10 cellular contexts compared by ENCODE assay signal in genomic region chr5:52840286-52841050, GRCh38. TPM values are rescaled to one million over a fixed set of nuclear protein-coding genes. Genes with fewer than 3 reads are reported as not detected.
A peak's percentile ranks its signal among the peaks of the same experiment; 100 is the strongest.
DNase-seq lines count a peak whose midpoint lies in the region; ATAC-seq and TF ChIP-seq lines count a peak whose summit lies in the region.
"Had no signal": no experiment of that assay in that cellular context is flagged by ENCODE, and none has a peak within 500 bp of the region (broad histone marks: within the 10 kb centered on the region; RNA-seq: fewer than 3 reads in every experiment).

No MANE protein-coding gene starts in this region.

- H3K36me3 ChIP-seq in SK-N-SH (replicated peaks in 1 of 2; ENCODE audit: control insufficient read depth in 1 of 2, insufficient read depth in 2 of 2, low read length in 1 of 2), result no peaks in the 10 kb centered on the region
- H3K36me3 ChIP-seq in uterus, result no peaks in the 10 kb centered on the region

- no peaks in the 10 kb centered on the region; the same call in 1 of the 2 replicates for H3K79me2 ChIP-seq in SK-N-SH (ENCODE audit: insufficient read depth)

- peak; percentile 4 for DNase-seq in SK-N-SH
- DNase-seq in dermis microvascular lymphatic vessel endothelial cell (ENCODE audit: low read depth in 2 of 2), result peak; percentile 82 to 88
- peak; percentile 20 for DNase-seq in mucosa of gallbladder (ENCODE audit: low spot score)
- peak; percentile 31 to 53 for DNase-seq in uterus
- no peak for DNase-seq in KG1 (lab: John Stamatoyannopoulos, UW)
- DNase-seq in LoVo (ENCODE audit: low spot score), result no peak
- DNase-seq: naive thymus-derived CD8-positive, alpha-beta T cell; NCI-H2171 treated with DMSO at 0.1 percent for 48 hours had no signal

- H3K9me2 ChIP-seq in SK-N-SH, result no peaks in the 10 kb centered on the region

- no peak for TF ChIP-seq RAD21 in SK-N-SH (IDR thresholded peaks at IDR 0.05; ENCODE audit: low read length)

- H3F3A ChIP-seq in SK-N-SH (replicated peaks; ENCODE audit: insufficient read depth), result peaks cover 12% of the 10 kb centered on the region

- H3K9me3 ChIP-seq in SK-N-SH (no peaks in the 10 kb centered on the region), uterus (no peaks in the 10 kb centered on the region)

- no peak for TF ChIP-seq CTCF in SK-N-SH (IDR thresholded peaks at IDR 0.05)
- TF ChIP-seq CTCF in uterus (IDR thresholded peaks at IDR 0.05), result no peak

- intact Hi-C loops in uterus (cut with DNase I; ENCODE audit: low total_unique reads), result no loop called here

- CTCF ChIA-PET in SK-N-SH (lab: Yijun Ruan, JAX), result interaction anchor here (0.7 to 2.1 kb wide), 4 partner anchors 12 to 77 kb away, joined by 3 to 11 read pairs (median 4); no protein-coding TSS in a partner anchor

- TF ChIP-seq EP300 in SK-N-SH (IDR thresholded peaks at IDR 0.05; ENCODE audit: borderline replicate concordance in 1 of 2, low read depth in 1 of 2, low read length in 1 of 2), result no peak

- H4K20me1 ChIP-seq in SK-N-SH (ENCODE audit: insufficient read depth), result no peaks in the 10 kb centered on the region

- POLR2A ChIA-PET in SK-N-SH (lab: Yijun Ruan, JAX), result no interaction called here

- peaks cover 5 to 12% of the 10 kb centered on the region in 2 experiments; a peak in 3 of 4 replicates for H3K4me1 ChIP-seq in SK-N-SH (ENCODE audit: control insufficient read depth in 1 of 2, insufficient read depth in 2 of 2, low read depth in 1 of 2, low read length in 1 of 2)
- peaks cover 5 to 19% of the 10 kb centered on the region in 2 donors for H3K4me1 ChIP-seq in uterus

- no peak overlapping the region for H3K4me2 ChIP-seq in SK-N-SH

- H3K9ac ChIP-seq in SK-N-SH, result no peak overlapping the region

- H3K27me3 ChIP-seq in SK-N-SH (ENCODE audit: insufficient read depth), result no peaks in the 10 kb centered on the region
- no peaks in the 10 kb centered on the region for H3K27me3 ChIP-seq in uterus

- WGBS in SK-N-SH (ENCODE audit: low lambda C conversion rate), result 71% methylated on average over 8 of the region's 8 CpGs

- no peak for ATAC-seq in SK-N-SH treated with all-trans-retinoic acid at 6 μM for 48 hours
- no peak for ATAC-seq in HG02885 (IDR thresholded peaks at IDR 0.05; ENCODE audit: poor library complexity, unreplicated experiment)
- ATAC-seq: naive thymus-derived CD8-positive, alpha-beta T cell had no signal

- H2AFZ ChIP-seq in SK-N-SH (ENCODE audit: low read depth), result no peak overlapping the region

- H3K27ac ChIP-seq in SK-N-SH (ENCODE audit: low read depth in 2 of 2, low read length in 1 of 2), result no peak overlapping the region; a peak in 1 of 4 replicates
- peak overlapping the region; percentile 79 to 94 for H3K27ac ChIP-seq in uterus

- no peak for TF ChIP-seq POLR2A in uterus (IDR thresholded peaks at IDR 0.05)

- H3K4me3 ChIP-seq in SK-N-SH (ENCODE audit: low read depth in 2 of 2, low read length in 1 of 2) (no peak overlapping the region), uterus (no peak overlapping the region)

TF ChIP-seq in SK-N-SH, 30 proteins besides CTCF, POLR2A, EP300 and RAD21:
- peak; percentile 56; the same call in 1 of the 2 replicates for TF ChIP-seq MXI1 (IDR thresholded peaks at IDR 0.05; ENCODE audit: low read depth, low read length)
- no peak for TF ChIP-seq CHD2 (IDR thresholded peaks at IDR 0.05; ENCODE audit: low read length, partially characterized antibody)
- no peak for TF ChIP-seq SMC3 (IDR thresholded peaks at IDR 0.05; ENCODE audit: low read depth, low read length)
- no peak for TF ChIP-seq TCF12 (IDR thresholded peaks at IDR 0.05)
- TF ChIP-seq MEF2A (IDR thresholded peaks at IDR 0.05; ENCODE audit: borderline replicate concordance, low read depth), result no peak
- TF ChIP-seq TEAD4 (IDR thresholded peaks at IDR 0.05; ENCODE audit: borderline replicate concordance, insufficient read depth), result no peak
- TF ChIP-seq EZH2phosphoT487 (IDR thresholded peaks at IDR 0.05; ENCODE audit: borderline replicate concordance, low read depth), result no peak
- no peak for TF ChIP-seq POLR2AphosphoS5 (IDR thresholded peaks at IDR 0.05; ENCODE audit: low read depth, low read length)

TF ChIP-seq in SK-N-SH treated with all-trans-retinoic acid at 6 μM for 48 hours, 23 proteins besides CTCF, POLR2A, EP300 and RAD21:
- TF ChIP-seq, protein P1, sequence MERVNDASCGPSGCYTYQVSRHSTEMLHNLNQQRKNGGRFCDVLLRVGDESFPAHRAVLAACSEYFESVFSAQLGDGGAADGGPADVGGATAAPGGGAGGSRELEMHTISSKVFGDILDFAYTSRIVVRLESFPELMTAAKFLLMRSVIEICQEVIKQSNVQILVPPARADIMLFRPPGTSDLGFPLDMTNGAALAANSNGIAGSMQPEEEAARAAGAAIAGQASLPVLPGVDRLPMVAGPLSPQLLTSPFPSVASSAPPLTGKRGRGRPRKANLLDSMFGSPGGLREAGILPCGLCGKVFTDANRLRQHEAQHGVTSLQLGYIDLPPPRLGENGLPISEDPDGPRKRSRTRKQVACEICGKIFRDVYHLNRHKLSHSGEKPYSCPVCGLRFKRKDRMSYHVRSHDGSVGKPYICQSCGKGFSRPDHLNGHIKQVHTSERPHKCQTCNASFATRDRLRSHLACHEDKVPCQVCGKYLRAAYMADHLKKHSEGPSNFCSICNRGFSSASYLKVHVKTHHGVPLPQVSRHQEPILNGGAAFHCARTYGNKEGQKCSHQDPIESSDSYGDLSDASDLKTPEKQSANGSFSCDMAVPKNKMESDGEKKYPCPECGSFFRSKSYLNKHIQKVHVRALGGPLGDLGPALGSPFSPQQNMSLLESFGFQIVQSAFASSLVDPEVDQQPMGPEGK (CRISPR knock-in tag; IDR thresholded peaks at IDR 0.05; ENCODE audit: borderline replicate concordance), result no peak
- no peak for TF ChIP-seq OSR1 (CRISPR knock-in tag; IDR thresholded peaks at IDR 0.05)
- TF ChIP-seq RARB (CRISPR knock-in tag; IDR thresholded peaks at IDR 0.05), result no peak
- TF ChIP-seq POU6F1 (CRISPR knock-in tag; IDR thresholded peaks at IDR 0.05; ENCODE audit: borderline replicate concordance, low read depth), result no peak
- no peak for TF ChIP-seq ZC3H10 (CRISPR knock-in tag; IDR thresholded peaks at IDR 0.05)
- TF ChIP-seq, protein P2, sequence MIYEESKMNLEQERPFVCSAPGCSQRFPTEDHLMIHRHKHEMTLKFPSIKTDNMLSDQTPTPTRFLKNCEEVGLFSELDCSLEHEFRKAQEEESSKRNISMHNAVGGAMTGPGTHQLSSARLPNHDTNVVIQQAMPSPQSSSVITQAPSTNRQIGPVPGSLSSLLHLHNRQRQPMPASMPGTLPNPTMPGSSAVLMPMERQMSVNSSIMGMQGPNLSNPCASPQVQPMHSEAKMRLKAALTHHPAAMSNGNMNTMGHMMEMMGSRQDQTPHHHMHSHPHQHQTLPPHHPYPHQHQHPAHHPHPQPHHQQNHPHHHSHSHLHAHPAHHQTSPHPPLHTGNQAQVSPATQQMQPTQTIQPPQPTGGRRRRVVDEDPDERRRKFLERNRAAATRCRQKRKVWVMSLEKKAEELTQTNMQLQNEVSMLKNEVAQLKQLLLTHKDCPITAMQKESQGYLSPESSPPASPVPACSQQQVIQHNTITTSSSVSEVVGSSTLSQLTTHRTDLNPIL (CRISPR knock-in tag; IDR thresholded peaks at IDR 0.05; ENCODE audit: low read depth), result no peak
- TF ChIP-seq BACH2 (CRISPR knock-in tag; IDR thresholded peaks at IDR 0.05; ENCODE audit: borderline replicate concordance), result no peak
- TF ChIP-seq TOX (CRISPR knock-in tag; IDR thresholded peaks at IDR 0.05; ENCODE audit: borderline replicate concordance), result no peak
- TF ChIP-seq, protein P3, sequence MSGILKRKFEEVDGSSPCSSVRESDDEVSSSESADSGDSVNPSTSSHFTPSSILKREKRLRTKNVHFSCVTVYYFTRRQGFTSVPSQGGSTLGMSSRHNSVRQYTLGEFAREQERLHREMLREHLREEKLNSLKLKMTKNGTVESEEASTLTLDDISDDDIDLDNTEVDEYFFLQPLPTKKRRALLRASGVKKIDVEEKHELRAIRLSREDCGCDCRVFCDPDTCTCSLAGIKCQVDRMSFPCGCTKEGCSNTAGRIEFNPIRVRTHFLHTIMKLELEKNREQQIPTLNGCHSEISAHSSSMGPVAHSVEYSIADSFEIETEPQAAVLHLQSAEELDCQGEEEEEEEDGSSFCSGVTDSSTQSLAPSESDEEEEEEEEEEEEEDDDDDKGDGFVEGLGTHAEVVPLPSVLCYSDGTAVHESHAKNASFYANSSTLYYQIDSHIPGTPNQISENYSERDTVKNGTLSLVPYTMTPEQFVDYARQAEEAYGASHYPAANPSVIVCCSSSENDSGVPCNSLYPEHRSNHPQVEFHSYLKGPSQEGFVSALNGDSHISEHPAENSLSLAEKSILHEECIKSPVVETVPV (CRISPR knock-in tag; IDR thresholded peaks at IDR 0.05), result no peak
- no peak for TF ChIP-seq ZNF565 (CRISPR knock-in tag; conservative IDR thresholded peaks at IDR 0.05; ENCODE audit: low read depth)
- no peak for TF ChIP-seq ISL1 (CRISPR knock-in tag; IDR thresholded peaks at IDR 0.05)
- no peak for TF ChIP-seq TCF4 (CRISPR knock-in tag; IDR thresholded peaks at IDR 0.05; ENCODE audit: borderline replicate concordance)
- no peak for TF ChIP-seq ZFP3 (CRISPR knock-in tag; IDR thresholded peaks at IDR 0.05)
- TF ChIP-seq ARNTL (CRISPR knock-in tag; IDR thresholded peaks at IDR 0.05; ENCODE audit: borderline replicate concordance, low read depth), result no peak

RNA-seq across cellular contexts. Expression of gene ITGA1, which starts 52.8 kb away (rescaled TPM):
- 7.7 and 9.9 TPM in 2 replicates for polyA plus RNA-seq in SK-N-SH (2012; rRNA removed)
- 5.2 and 9.2 TPM in 2 replicates for polyA plus RNA-seq in SK-N-SH (2012; cell fraction: cytosol; rRNA removed)
- polyA plus RNA-seq in SK-N-SH (2012; cell fraction: nucleus; rRNA removed), result 4.5 and 11.5 TPM in 2 replicates
- total RNA-seq in dermis microvascular lymphatic vessel endothelial cell (61.1 and 176 TPM in 2 replicates), mucosa of gallbladder (67.1 TPM), uterus (10 to 100 TPM; 41.8 to 94.0 (median 69.6) TPM)

RNA-seq across cellular contexts. Expression of gene PELO, which starts 52.8 kb away (rescaled TPM):
- 10.7 and 11.5 TPM in 2 replicates for polyA plus RNA-seq in SK-N-SH (2012; rRNA removed)
- polyA plus RNA-seq in SK-N-SH (2012; cell fraction: cytosol; rRNA removed), result 8.8 and 10.3 TPM in 2 replicates
- 13.5 and 14.3 TPM in 2 replicates for polyA plus RNA-seq in SK-N-SH (2012; cell fraction: nucleus; rRNA removed)
- total RNA-seq in dermis microvascular lymphatic vessel endothelial cell (23.0 and 26.6 TPM in 2 replicates), mucosa of gallbladder (41.6 TPM), uterus (10 to 100 TPM; 16.5 to 35.8 (median 24.6) TPM)

Comparison
In these comparisons a context has a peak if more than half of its experiments do, and no peak if none do; other contexts are left out.
1. DNase-seq: peak in SK-N-SH (single experiment), dermis microvascular lymphatic vessel endothelial cell (2 of 2), mucosa of gallbladder (single experiment) and uterus (2 of 2); none in KG1 (single experiment) and LoVo (single experiment).
2. H3K27ac ChIP-seq: peak in uterus (2 of 2); none in SK-N-SH (0 of 2).